ENCODE assay signal across 8 cellular contexts in genomic region chr2:88307817-88308216, GRCh38.
DNase-seq lines count a peak whose midpoint lies in the region; ATAC-seq and TF ChIP-seq lines count a peak whose summit lies in the region.

No MANE protein-coding gene starts in this region.

- DNase-seq in natural killer cell (no peak), NCI-H1105 treated with DMSO at 0.1 percent for 48 hours (lab: John Stamatoyannopoulos, UW) (peak; percentile 17), choroid plexus epithelial cell (ENCODE audit: low read depth) (peak; percentile 10), testis (peak; percentile 34), GM19240 (ENCODE audit: insufficient read length, low spot score) (no peak), upper lobe of left lung (no peak), ovary (no peak)
- DNase-seq in natural killer cell treated with Interleukin-12 subunit alpha and Interleukin-12 subunit beta and Interleukin-15 and Interleukin-18, amount 100 ng/mL, for 72 hours (ENCODE audit: low spot score): no peak

- H3K4me3 ChIP-seq in choroid plexus epithelial cell (ENCODE audit: low read depth, low read length): no peak overlapping the region
- H3K4me3 ChIP-seq in testis: no peak overlapping the region
- no peak overlapping the region for H3K4me3 ChIP-seq in upper lobe of left lung
- no peak overlapping the region for H3K4me3 ChIP-seq in ovary

- no peaks in the 10 kb centered on the region for H3K4me1 Mint-ChIP-seq in natural killer cell
- H3K4me1 Mint-ChIP-seq in natural killer cell treated with Interleukin-12 subunit alpha and Interleukin-12 subunit beta and Interleukin-15 and Interleukin-18, amount 100 ng/mL, for 72 hours (ENCODE audit: low read depth in 2 of 2): no peaks in the 10 kb centered on the region

- H3K4me3 Mint-ChIP-seq in natural killer cell: no peak overlapping the region
- no peak overlapping the region for H3K4me3 Mint-ChIP-seq in natural killer cell treated with Interleukin-12 subunit alpha and Interleukin-12 subunit beta and Interleukin-15 and Interleukin-18, amount 100 ng/mL, for 72 hours

- peaks cover 7 to 14% of the 10 kb centered on the region in 2 donors for H3K27me3 Mint-ChIP-seq in natural killer cell (ENCODE audit: low read depth in 2 of 2)
- peaks cover 18 to 35% of the 10 kb centered on the region in 2 donors for H3K27me3 Mint-ChIP-seq in natural killer cell treated with Interleukin-12 subunit alpha and Interleukin-12 subunit beta and Interleukin-15 and Interleukin-18, amount 100 ng/mL, for 72 hours

- H3K4me1 ChIP-seq in testis (no peaks in the 10 kb centered on the region), upper lobe of left lung (no peaks in the 10 kb centered on the region), ovary (ENCODE audit: insufficient read depth) (no peaks in the 10 kb centered on the region)

- H3K36me3 Mint-ChIP-seq in natural killer cell: no peaks in the 10 kb centered on the region
- H3K36me3 Mint-ChIP-seq in natural killer cell treated with Interleukin-12 subunit alpha and Interleukin-12 subunit beta and Interleukin-15 and Interleukin-18, amount 100 ng/mL, for 72 hours: no peaks in the 10 kb centered on the region

- TF ChIP-seq CTCF in natural killer cell (IDR thresholded peaks at IDR 0.05) (peak; percentile 28), choroid plexus epithelial cell (conservative IDR thresholded peaks at IDR 0.05; ENCODE audit: low read depth, low read length) (peak; percentile 42), testis (IDR thresholded peaks at IDR 0.05) (peak in 1 of 3 experiments; percentile 29), upper lobe of left lung (IDR thresholded peaks at IDR 0.05) (peak in 1 of 6 experiments; percentile 24), ovary (IDR thresholded peaks at IDR 0.05) (no peak)

- H3K36me3 ChIP-seq in testis (ENCODE audit: low read depth, missing control alignments) (no peaks in the 10 kb centered on the region), upper lobe of left lung (no peaks in the 10 kb centered on the region), ovary (no peaks in the 10 kb centered on the region)

- H3K27ac ChIP-seq in testis (no peak overlapping the region), upper lobe of left lung (no peak overlapping the region), ovary (no peak overlapping the region)

- H3K27me3 ChIP-seq in testis: no peaks in the 10 kb centered on the region
- H3K27me3 ChIP-seq in upper lobe of left lung: no peaks in the 10 kb centered on the region
- H3K27me3 ChIP-seq in ovary: no peaks in the 10 kb centered on the region

- peak in 1 of 3 donors; percentile 57 for ATAC-seq in natural killer cell
- ATAC-seq in natural killer cell treated with Interleukin-12 subunit alpha and Interleukin-12 subunit beta and Interleukin-15 and Interleukin-18, amount 100 ng/mL, for 72 hours: no peak
- ATAC-seq in upper lobe of left lung (ENCODE audit: low FRiP score in 2 of 2): no peak

- no peak for TF ChIP-seq EP300 in upper lobe of left lung (IDR thresholded peaks at IDR 0.05)
- TF ChIP-seq EP300 in ovary (IDR thresholded peaks at IDR 0.05): no peak

- intact Hi-C loops in natural killer cell (cut with micrococcal nuclease): loop anchor here (5.0 kb wide), 1 partner anchor 116 kb away; no protein-coding TSS in a partner anchor
- intact Hi-C loops in testis (cut with DNase I; ENCODE audit: low total_unique reads): no loop called here
- intact Hi-C loops in ovary (cut with DNase I): no loop called here

- no peak overlapping the region for H3K27ac Mint-ChIP-seq in natural killer cell
- H3K27ac Mint-ChIP-seq in natural killer cell treated with Interleukin-12 subunit alpha and Interleukin-12 subunit beta and Interleukin-15 and Interleukin-18, amount 100 ng/mL, for 72 hours: no peak overlapping the region

- no peaks in the 10 kb centered on the region for H3K9me3 ChIP-seq in testis
- peaks cover 0 to 4% (median 0%) of the 10 kb centered on the region in 4 donors for H3K9me3 ChIP-seq in upper lobe of left lung
- H3K9me3 ChIP-seq in ovary: no peaks in the 10 kb centered on the region

- H3K9me3 Mint-ChIP-seq in natural killer cell: peaks cover 3 to 4% of the 10 kb centered on the region in 2 donors
- peaks cover 6% of the 10 kb centered on the region for H3K9me3 Mint-ChIP-seq in natural killer cell treated with Interleukin-12 subunit alpha and Interleukin-12 subunit beta and Interleukin-15 and Interleukin-18, amount 100 ng/mL, for 72 hours

- no peak for TF ChIP-seq POLR2A in testis (IDR thresholded peaks at IDR 0.05)
- TF ChIP-seq POLR2A in upper lobe of left lung (IDR thresholded peaks at IDR 0.05): no peak
- TF ChIP-seq POLR2A in ovary (IDR thresholded peaks at IDR 0.05): no peak

Comparison
In these comparisons a context has a peak if more than half of its experiments do, and no peak if none do; other contexts are left out.
1. DNase-seq: peak in NCI-H1105 treated with DMSO at 0.1 percent for 48 hours (single experiment), choroid plexus epithelial cell (single experiment) and testis (single experiment); none in natural killer cell (single experiment), natural killer cell treated with Interleukin-12 subunit alpha and Interleukin-12 subunit beta and Interleukin-15 and Interleukin-18, amount 100 ng/mL, for 72 hours (single experiment), GM19240 (single experiment), upper lobe of left lung (0 of 2) and ovary (0 of 5).
2. CTCF ChIP-seq: peak in natural killer cell (single experiment) and choroid plexus epithelial cell (single experiment); none in ovary (0 of 3).